Comparison of ENCODE assay signal across 8 cellular contexts in the genomic region with DNA sequence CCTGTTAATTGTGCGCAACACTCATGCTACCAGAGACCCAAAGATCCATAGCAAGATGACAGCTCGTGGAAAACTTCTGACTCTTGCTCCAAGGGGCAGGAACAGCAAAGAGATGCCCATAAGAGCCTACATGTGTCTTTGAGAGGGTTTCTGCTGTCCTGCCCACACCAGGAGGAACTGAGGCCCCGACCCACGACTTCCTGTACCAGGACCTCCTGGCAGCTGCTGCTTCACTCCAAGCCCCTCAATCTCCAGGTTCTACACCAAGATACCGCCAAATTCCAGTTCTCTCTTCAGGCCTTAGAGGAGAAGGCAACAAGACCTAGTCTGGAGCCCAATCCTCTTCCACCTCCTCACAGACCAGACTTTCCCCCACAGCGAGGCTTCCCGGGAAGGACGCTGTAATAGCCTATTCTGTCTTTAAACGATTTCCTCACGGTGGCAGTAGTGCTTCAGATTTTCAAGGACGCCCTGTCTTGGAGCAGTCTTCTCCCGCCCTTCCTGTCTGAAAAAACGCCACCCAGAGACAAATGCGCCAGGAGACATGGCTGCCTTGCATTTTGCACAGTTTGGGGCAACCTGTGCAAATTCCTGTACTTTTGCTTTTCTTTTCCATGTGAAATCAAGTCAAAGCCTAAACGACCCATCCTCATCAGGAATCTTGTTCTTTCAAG.
A peak's percentile ranks its signal among the peaks of the same experiment; 100 is the strongest.
DNase-seq lines count a peak whose midpoint lies in the region; ATAC-seq and TF ChIP-seq lines count a peak whose summit lies in the region.

No MANE protein-coding gene starts in this region.

- peak overlapping the region; percentile 80 for H3K27ac Mint-ChIP-seq in MCF 10A (ENCODE audit: low read depth, unreplicated experiment)
- H3K27ac Mint-ChIP-seq in natural killer cell treated with Interleukin-12 subunit alpha and Interleukin-12 subunit beta and Interleukin-15 and Interleukin-18, amount 100 ng/mL, for 72 hours: peak overlapping the region in 1 of 2 donors; percentile 94
- H3K27ac Mint-ChIP-seq in activated naive CD4-positive, alpha-beta T cell treated with anti-CD3 and anti-CD28 coated beads, Interleukin-2, amount 10 ng/mL, durations not matched to agents 7 days and 5 days: no peak overlapping the region

- CTCF ChIA-PET in MCF 10A (lab: Yijun Ruan, JAX): interaction anchor here (0.6 to 1.6 kb wide), 8 partner anchors 8 to 82 kb away, joined by 3 to 12 read pairs (median 5); no protein-coding TSS in a partner anchor
- CTCF ChIA-PET in activated naive CD4-positive, alpha-beta T cell treated with anti-CD3 and anti-CD28 coated beads, Interleukin-2, amount 10 ng/mL, durations not matched to agents 7 days and 5 days (lab: Charles Lee): no interaction called here

- intact Hi-C loops in MCF 10A (cut with micrococcal nuclease): loop anchor here (1.0 kb wide), 9 partner anchors 10 to 88 kb away; no protein-coding TSS in a partner anchor

- peak; percentile 49 for ATAC-seq in GM19328 (IDR thresholded peaks at IDR 0.05; ENCODE audit: unreplicated experiment)
- peak in 1 of 2 donors; percentile 87 for ATAC-seq in natural killer cell treated with Interleukin-12 subunit alpha and Interleukin-12 subunit beta and Interleukin-15 and Interleukin-18, amount 100 ng/mL, for 72 hours
- ATAC-seq in HG03565 (IDR thresholded peaks at IDR 0.05; ENCODE audit: unreplicated experiment): no peak

- DNase-seq in AG20443 (ENCODE audit: low spot score) (peak; percentile 20), NCI-H1930 (lab: John Stamatoyannopoulos, UW) (peak; percentile 53 to 63), MCF 10A (ENCODE audit: unreplicated experiment) (peak; percentile 94), HuH-7.5 (ENCODE audit: low spot score) (no peak)
- DNase-seq in natural killer cell treated with Interleukin-12 subunit alpha and Interleukin-12 subunit beta and Interleukin-15 and Interleukin-18, amount 100 ng/mL, for 72 hours (ENCODE audit: low spot score): peak; percentile 85
- no peak for DNase-seq in activated naive CD4-positive, alpha-beta T cell treated with anti-CD3 and anti-CD28 coated beads, Interleukin-2, amount 10 ng/mL, durations not matched to agents 7 days and 5 days

- peak; percentile 49 for TF ChIP-seq CTCF in MCF 10A (IDR thresholded peaks at IDR 0.05; ENCODE audit: unreplicated experiment)

- H3K4me3 Mint-ChIP-seq in MCF 10A (ENCODE audit: unreplicated experiment): peak overlapping the region; percentile 72
- H3K4me3 Mint-ChIP-seq in natural killer cell treated with Interleukin-12 subunit alpha and Interleukin-12 subunit beta and Interleukin-15 and Interleukin-18, amount 100 ng/mL, for 72 hours: no peak overlapping the region
- H3K4me3 Mint-ChIP-seq in activated naive CD4-positive, alpha-beta T cell treated with anti-CD3 and anti-CD28 coated beads, Interleukin-2, amount 10 ng/mL, durations not matched to agents 7 days and 5 days: no peak overlapping the region

- POLR2A ChIA-PET in MCF 10A (lab: Yijun Ruan, JAX): interaction anchor here (1.0 to 1.8 kb wide), 8 partner anchors 9 to 82 kb away, joined by 3 to 18 read pairs (median 4); no protein-coding TSS in a partner anchor

- no peaks in the 10 kb centered on the region for H3K36me3 Mint-ChIP-seq in MCF 10A (ENCODE audit: insufficient read depth, unreplicated experiment)
- no peaks in the 10 kb centered on the region for H3K36me3 Mint-ChIP-seq in natural killer cell treated with Interleukin-12 subunit alpha and Interleukin-12 subunit beta and Interleukin-15 and Interleukin-18, amount 100 ng/mL, for 72 hours
- H3K36me3 Mint-ChIP-seq in activated naive CD4-positive, alpha-beta T cell treated with anti-CD3 and anti-CD28 coated beads, Interleukin-2, amount 10 ng/mL, durations not matched to agents 7 days and 5 days: peaks cover 27% of the 10 kb centered on the region

- H3K4me1 Mint-ChIP-seq in MCF 10A (ENCODE audit: insufficient read depth, unreplicated experiment): peaks cover 4% of the 10 kb centered on the region
- peaks cover 0 to 18% of the 10 kb centered on the region in 2 donors for H3K4me1 Mint-ChIP-seq in natural killer cell treated with Interleukin-12 subunit alpha and Interleukin-12 subunit beta and Interleukin-15 and Interleukin-18, amount 100 ng/mL, for 72 hours (ENCODE audit: low read depth in 2 of 2)
- H3K4me1 Mint-ChIP-seq in activated naive CD4-positive, alpha-beta T cell treated with anti-CD3 and anti-CD28 coated beads, Interleukin-2, amount 10 ng/mL, durations not matched to agents 7 days and 5 days: no peaks in the 10 kb centered on the region

- H3K9me3 Mint-ChIP-seq in MCF 10A (ENCODE audit: unreplicated experiment): no peaks in the 10 kb centered on the region
- H3K9me3 Mint-ChIP-seq in natural killer cell treated with Interleukin-12 subunit alpha and Interleukin-12 subunit beta and Interleukin-15 and Interleukin-18, amount 100 ng/mL, for 72 hours: no peaks in the 10 kb centered on the region
- no peaks in the 10 kb centered on the region for H3K9me3 Mint-ChIP-seq in activated naive CD4-positive, alpha-beta T cell treated with anti-CD3 and anti-CD28 coated beads, Interleukin-2, amount 10 ng/mL, durations not matched to agents 7 days and 5 days

- BruUV-seq in MCF 10A (replicated peaks; lab: Mats Ljungman, UMichigan): no TSS peak

- H3K27me3 Mint-ChIP-seq in MCF 10A (ENCODE audit: insufficient read depth, unreplicated experiment): peaks cover 37% of the 10 kb centered on the region
- H3K27me3 Mint-ChIP-seq in natural killer cell treated with Interleukin-12 subunit alpha and Interleukin-12 subunit beta and Interleukin-15 and Interleukin-18, amount 100 ng/mL, for 72 hours: peaks cover 0 to 3% of the 10 kb centered on the region in 2 donors
- no peaks in the 10 kb centered on the region for H3K27me3 Mint-ChIP-seq in activated naive CD4-positive, alpha-beta T cell treated with anti-CD3 and anti-CD28 coated beads, Interleukin-2, amount 10 ng/mL, durations not matched to agents 7 days and 5 days

Comparison
In these comparisons a context has a peak if more than half of its experiments do, and no peak if none do; other contexts are left out.
1. DNase-seq: peak in AG20443 (single experiment), NCI-H1930 (2 of 2), MCF 10A (single experiment) and natural killer cell treated with Interleukin-12 subunit alpha and Interleukin-12 subunit beta and Interleukin-15 and Interleukin-18, amount 100 ng/mL, for 72 hours (single experiment); none in activated naive CD4-positive, alpha-beta T cell treated with anti-CD3 and anti-CD28 coated beads, Interleukin-2, amount 10 ng/mL, durations not matched to agents 7 days and 5 days (single experiment) and HuH-7.5 (single experiment).